ENCODE assay signal across 11 cellular contexts in the genomic region with DNA sequence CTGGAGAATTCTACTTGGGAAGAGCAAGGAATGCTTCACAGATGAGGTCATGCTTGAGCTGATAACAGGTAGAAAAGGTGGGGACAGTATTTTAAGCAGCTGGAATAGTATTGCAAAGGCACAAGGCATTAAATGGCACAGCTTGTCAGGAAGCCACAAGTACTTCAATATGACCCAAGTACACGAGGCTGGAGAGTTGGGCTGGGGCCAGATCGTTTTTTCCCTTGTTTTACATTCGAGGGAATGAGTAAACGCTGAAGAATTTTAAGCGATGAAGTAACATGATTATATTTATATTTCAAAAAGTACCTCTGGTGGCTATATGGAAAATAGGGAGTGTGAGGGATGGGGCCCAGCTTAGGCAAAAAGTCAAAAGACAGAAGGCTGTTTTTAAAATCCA. TPM values are rescaled to one million over a fixed set of nuclear protein-coding genes. Genes with fewer than 3 reads are reported as not detected.
A peak's percentile ranks its signal among the peaks of the same experiment; 100 is the strongest.
DNase-seq lines count a peak whose midpoint lies in the region; ATAC-seq and TF ChIP-seq lines count a peak whose summit lies in the region.
"Had no signal": no experiment of that assay in that cellular context is flagged by ENCODE, and none has a peak within 500 bp of the region (broad histone marks: within the 10 kb centered on the region; RNA-seq: fewer than 3 reads in every experiment).

No MANE protein-coding gene starts in this region.

- H3K27me3 ChIP-seq in SJSA1 (replicated peaks) (no peaks in the 10 kb centered on the region), foreskin keratinocyte (no peaks in the 10 kb centered on the region), thyroid gland (no peaks in the 10 kb centered on the region)
- no peaks in the 10 kb centered on the region for H3K27me3 ChIP-seq in CD8-positive, alpha-beta T cell (ENCODE audit: insufficient read depth, low read length)

- H3K36me3 ChIP-seq in SJSA1, result no peaks in the 10 kb centered on the region
- H3K36me3 ChIP-seq in thyroid gland, result no peaks in the 10 kb centered on the region
- no peaks in the 10 kb centered on the region for H3K36me3 ChIP-seq in CD8-positive, alpha-beta T cell (ENCODE audit: insufficient read depth, low read length)

- 49% methylated on average over 5 of the region's 5 CpGs for WGBS in thyroid gland, 2 donors

- H3K36me3 Mint-ChIP-seq in CD8-positive, alpha-beta T cell, result no peaks in the 10 kb centered on the region

- H3K27ac Mint-ChIP-seq in CD8-positive, alpha-beta T cell, result no peak overlapping the region
- H3K27ac Mint-ChIP-seq: H9 had no signal

- H3K9me3 Mint-ChIP-seq in CD8-positive, alpha-beta T cell, result no peaks in the 10 kb centered on the region
- H3K9me3 Mint-ChIP-seq: H9 had no signal

- H3K9me3 ChIP-seq in SJSA1 (replicated peaks) (no peaks in the 10 kb centered on the region), thyroid gland (no peaks in the 10 kb centered on the region)
- H3K9me3 ChIP-seq in CD8-positive, alpha-beta T cell (ENCODE audit: low read length), result no peaks in the 10 kb centered on the region

- H3K27me3 Mint-ChIP-seq in CD8-positive, alpha-beta T cell (ENCODE audit: low read depth), result no peaks in the 10 kb centered on the region

- ATAC-seq in foreskin keratinocyte, result peak; percentile 57
- no peak for ATAC-seq in CD8-positive, alpha-beta T cell

- CTCF ChIA-PET in CD8-positive, alpha-beta T cell (lab: Charles Lee), result no interaction called here

- intact Hi-C loops in thyroid gland (cut with DNase I), result no loop called here
- intact Hi-C loops in CD8-positive, alpha-beta T cell (cut with DNase I, micrococcal nuclease), result no loop called here

- H3K4me1 Mint-ChIP-seq in CD8-positive, alpha-beta T cell (ENCODE audit: low read depth), result peaks cover 14% of the 10 kb centered on the region
- H3K4me1 Mint-ChIP-seq: H9 had no signal

- H3K4me3 ChIP-seq in SJSA1 (no peak overlapping the region), thyroid gland (replicated peaks in 1 of 3) (no peak overlapping the region)
- H3K4me3 ChIP-seq in CD8-positive, alpha-beta T cell (ENCODE audit: low read depth, low read length), result no peak overlapping the region

- peak; percentile 2 for DNase-seq in DMS153 treated with DMSO at 0.1 percent for 48 hours (lab: John Stamatoyannopoulos, UW; ENCODE audit: unreplicated experiment)
- DNase-seq in DMS153 (lab: John Stamatoyannopoulos, UW), result no peak
- DNase-seq in SJSA1 (ENCODE audit: low read depth in 1 of 2, low spot score in 2 of 2), result peak; percentile 35 to 57
- DNase-seq in foreskin keratinocyte, result peak; percentile 81 to 90
- peak; percentile 17 to 25 for DNase-seq in thyroid gland
- DNase-seq in activated naive CD4-positive, alpha-beta T cell (lab: John Stamatoyannopoulos, UW), result no peak
- no peak for DNase-seq in CD8-positive, alpha-beta T cell
- DNase-seq in NCI-H82 treated with DMSO at 0.1 percent for 48 hours (lab: John Stamatoyannopoulos, UW; ENCODE audit: unreplicated experiment), result no peak
- DNase-seq: H9; NK-92 treated with Interleukin-12 subunit alpha and Interleukin-12 subunit beta, amount 100 ng/mL, for 24 hours had no signal

- H3K27ac ChIP-seq in SJSA1 (no peak overlapping the region), foreskin keratinocyte (no peak overlapping the region), thyroid gland (no peak overlapping the region)
- no peak overlapping the region for H3K27ac ChIP-seq in CD8-positive, alpha-beta T cell (ENCODE audit: low read depth, low read length)
- H3K27ac ChIP-seq: 22Rv1 had no signal

- POLR2A ChIA-PET in CD8-positive, alpha-beta T cell (lab: Charles Lee), result no interaction called here

- no peak for TF ChIP-seq POLR2A in thyroid gland (IDR thresholded peaks at IDR 0.05)

- peaks cover 15% of the 10 kb centered on the region for H3K4me1 ChIP-seq in SJSA1 (replicated peaks)
- H3K4me1 ChIP-seq in foreskin keratinocyte, result peaks cover 13% of the 10 kb centered on the region
- no peaks in the 10 kb centered on the region for H3K4me1 ChIP-seq in thyroid gland
- peaks cover 18% of the 10 kb centered on the region for H3K4me1 ChIP-seq in CD8-positive, alpha-beta T cell (ENCODE audit: insufficient read depth, low read length)

- no peak for TF ChIP-seq CTCF in foreskin keratinocyte (conservative IDR thresholded peaks at IDR 0.05)
- TF ChIP-seq CTCF in thyroid gland (IDR thresholded peaks at IDR 0.05), result no peak
- no peak for TF ChIP-seq CTCF in CD8-positive, alpha-beta T cell (IDR thresholded peaks at IDR 0.05)

- H3K4me3 Mint-ChIP-seq in CD8-positive, alpha-beta T cell, result no peak overlapping the region
- H3K4me3 Mint-ChIP-seq: H9 had no signal

RNA-seq across cellular contexts. Expression of a gene that starts 54.9 kb away (rescaled TPM):
- total RNA-seq in SJSA1 (2014; rRNA removed; shearing (Covaris generic)), result 6.6 and 12.0 TPM in 2 replicates
- total RNA-seq in foreskin keratinocyte, result 18.4 and 18.5 TPM in 2 replicates
- 3.4 and 4.1 TPM in 2 replicates for polyA plus RNA-seq in foreskin keratinocyte
- 10 to 100 TPM; 44.7 to 69.2 (median 50.6) TPM for total RNA-seq in thyroid gland
- 10 to 100 TPM; 47.9 to 49.7 TPM for total RNA-seq in CD8-positive, alpha-beta T cell

Comparison
In these comparisons a context has a peak if more than half of its experiments do, and no peak if none do; other contexts are left out.
1. DNase-seq: peak in DMS153 treated with DMSO at 0.1 percent for 48 hours (single experiment), SJSA1 (2 of 2), foreskin keratinocyte (2 of 2) and thyroid gland (2 of 2); none in DMS153 (single experiment), activated naive CD4-positive, alpha-beta T cell (0 of 4), CD8-positive, alpha-beta T cell (0 of 7) and NCI-H82 treated with DMSO at 0.1 percent for 48 hours (single experiment).